In the genomic region with DNA sequence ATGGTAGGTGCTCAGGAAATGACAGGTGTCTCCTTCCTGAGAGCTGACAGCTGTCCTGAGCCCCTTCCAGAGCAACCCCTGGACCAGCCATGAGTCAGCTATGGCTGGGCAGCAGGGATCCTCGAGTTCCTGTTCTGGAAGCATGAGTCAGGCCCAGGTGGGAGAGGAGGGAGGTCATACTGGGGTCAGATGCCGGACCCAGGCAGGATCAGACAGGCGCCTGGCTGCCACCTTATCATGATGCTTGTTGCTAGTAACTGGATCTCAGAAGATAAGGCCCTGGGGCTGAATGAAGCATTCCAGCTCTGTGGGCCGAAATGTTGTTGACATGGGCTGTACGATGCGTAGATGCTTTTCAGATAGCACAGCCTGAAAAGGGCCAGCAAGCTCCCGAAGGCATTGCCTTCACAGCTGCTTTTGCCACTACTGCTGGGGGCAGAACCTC, we compare ENCODE assay signal across 12 cellular contexts. TPM values are rescaled to one million over a fixed set of nuclear protein-coding genes. Genes with fewer than 3 reads are reported as not detected.
A peak's percentile ranks its signal among the peaks of the same experiment; 100 is the strongest.
DNase-seq lines count a peak whose midpoint lies in the region; ATAC-seq and TF ChIP-seq lines count a peak whose summit lies in the region.
"Had no signal": no experiment of that assay in that cellular context is flagged by ENCODE, and none has a peak within 500 bp of the region (broad histone marks: within the 10 kb centered on the region; RNA-seq: fewer than 3 reads in every experiment).

No MANE protein-coding gene starts in this region.

- no peak for ATAC-seq in GM18505 (IDR thresholded peaks at IDR 0.05; ENCODE audit: unreplicated experiment)
- ATAC-seq in activated CD8-positive, alpha-beta T cell treated with anti-CD3 and anti-CD28 coated beads, Interleukin-2, amount 10 ng/mL, durations not matched to agents 7 days and 5 days: no peak

- peaks cover 39% of the 10 kb centered on the region for H3K4me1 Mint-ChIP-seq in HFFc6 (ENCODE audit: low read depth)
- H3K4me1 Mint-ChIP-seq in activated CD8-positive, alpha-beta T cell treated with anti-CD3 and anti-CD28 coated beads, Interleukin-2, amount 10 ng/mL, durations not matched to agents 7 days and 5 days (ENCODE audit: low read depth): no peaks in the 10 kb centered on the region

- peaks cover 45% of the 10 kb centered on the region for H3K4me1 ChIP-seq in SJCRH30
- H3K4me1 ChIP-seq in spleen: peaks cover 3 to 37% (median 18%) of the 10 kb centered on the region in 6 donors

- no peak for DNase-seq in HFFc6
- DNase-seq in SJCRH30: peak; percentile 73 to 84
- peak; percentile 73 for DNase-seq in glomerular endothelial cell (ENCODE audit: extremely low read depth, low read depth, low spot score)
- peak; percentile 44 for DNase-seq in spleen
- DNase-seq in NCI-H526 (lab: John Stamatoyannopoulos, UW): no peak
- no peak for DNase-seq in activated CD8-positive, alpha-beta T cell treated with anti-CD3 and anti-CD28 coated beads, Interleukin-2, amount 10 ng/mL, durations not matched to agents 7 days and 5 days
- DNase-seq: NCI-H1105 treated with DMSO at 0.1 percent for 48 hours; stimulated activated naive CD4-positive, alpha-beta T cell treated with Interleukin-2 at 50 U/mL for 16 hours had no signal

- H3K9me3 ChIP-seq in SJCRH30 (replicated peaks) (no peaks in the 10 kb centered on the region), spleen (no peaks in the 10 kb centered on the region)

- WGBS in spleen, 5 donors: 65 to 94% (median 81%) methylated on average over 4 to 7 of the region's 7 CpGs

- no peaks in the 10 kb centered on the region for H3K9me3 Mint-ChIP-seq in HFFc6
- no peaks in the 10 kb centered on the region for H3K9me3 Mint-ChIP-seq in activated CD8-positive, alpha-beta T cell treated with anti-CD3 and anti-CD28 coated beads, Interleukin-2, amount 10 ng/mL, durations not matched to agents 7 days and 5 days (ENCODE audit: insufficient read depth)
- H3K9me3 Mint-ChIP-seq: activated T-helper 1 cell treated with anti-CD3 and anti-CD28 coated beads, Interleukin-12 subunit alpha, Interleukin-12 subunit beta, Interleukin-2, Interleukin-4 antibody, amounts not matched to agents 30 ng/mL and 10 ng/mL and 1 ng/mL, durations not matched to agents 14 hours and 24 hours and 36 hours had no signal

- TF ChIP-seq POLR2A in spleen (IDR thresholded peaks at IDR 0.05) (no peak), GM18505 (IDR thresholded peaks at IDR 0.05; ENCODE audit: borderline replicate concordance, extremely low read depth, insufficient read depth, insufficient read length) (no peak)

- intact Hi-C loops in spleen (cut with DNase I; ENCODE audit: low total_unique reads): no loop called here

- H3K36me3 Mint-ChIP-seq in HFFc6 (ENCODE audit: low read depth): no peaks in the 10 kb centered on the region
- H3K36me3 Mint-ChIP-seq in activated CD8-positive, alpha-beta T cell treated with anti-CD3 and anti-CD28 coated beads, Interleukin-2, amount 10 ng/mL, durations not matched to agents 7 days and 5 days (ENCODE audit: low read depth): no peaks in the 10 kb centered on the region

- no peaks in the 10 kb centered on the region for H3K36me3 ChIP-seq in SJCRH30
- H3K36me3 ChIP-seq in spleen: no peaks in the 10 kb centered on the region

- POLR2A ChIA-PET in activated CD8-positive, alpha-beta T cell treated with anti-CD3 and anti-CD28 coated beads, Interleukin-2, amount 10 ng/mL, durations not matched to agents 7 days and 5 days (lab: Charles Lee): no interaction called here

- TF ChIP-seq CTCF in HFFc6 (IDR thresholded peaks at IDR 0.05): no peak
- no peak for TF ChIP-seq CTCF in spleen (IDR thresholded peaks at IDR 0.05 in 8 of 11, conservative IDR thresholded peaks at IDR 0.05 in 3 of 11)

- H3K4me3 Mint-ChIP-seq in HFFc6: no peak overlapping the region
- H3K4me3 Mint-ChIP-seq in activated CD8-positive, alpha-beta T cell treated with anti-CD3 and anti-CD28 coated beads, Interleukin-2, amount 10 ng/mL, durations not matched to agents 7 days and 5 days: no peak overlapping the region
- H3K4me3 Mint-ChIP-seq: activated T-helper 1 cell treated with anti-CD3 and anti-CD28 coated beads, Interleukin-12 subunit alpha, Interleukin-12 subunit beta, Interleukin-2, Interleukin-4 antibody, amounts not matched to agents 30 ng/mL and 10 ng/mL and 1 ng/mL, durations not matched to agents 14 hours and 24 hours and 36 hours had no signal

- H3K27me3 ChIP-seq in SJCRH30: no peaks in the 10 kb centered on the region
- H3K27me3 ChIP-seq in spleen (replicated peaks in 1 of 7): peaks cover 0 to 34% (median 0%) of the 10 kb centered on the region in 7 donors

- CTCF ChIA-PET in activated CD8-positive, alpha-beta T cell treated with anti-CD3 and anti-CD28 coated beads, Interleukin-2, amount 10 ng/mL, durations not matched to agents 7 days and 5 days (lab: Charles Lee): interaction anchor here (0.8 to 1.1 kb wide), 2 partner anchors 12 to 64 kb away, joined by 3 to 4 read pairs; no protein-coding TSS in a partner anchor

- peak overlapping the region; percentile 50; the same call in 1 of the 2 replicates for H3K27ac Mint-ChIP-seq in HFFc6
- no peak overlapping the region for H3K27ac Mint-ChIP-seq in activated CD8-positive, alpha-beta T cell treated with anti-CD3 and anti-CD28 coated beads, Interleukin-2, amount 10 ng/mL, durations not matched to agents 7 days and 5 days
- H3K27ac Mint-ChIP-seq: activated T-helper 1 cell treated with anti-CD3 and anti-CD28 coated beads, Interleukin-12 subunit alpha, Interleukin-12 subunit beta, Interleukin-2, Interleukin-4 antibody, amounts not matched to agents 30 ng/mL and 10 ng/mL and 1 ng/mL, durations not matched to agents 14 hours and 24 hours and 36 hours had no signal

- H3K27ac ChIP-seq in SJCRH30: peak overlapping the region; percentile 41; the same call in 1 of the 2 replicates
- no peak overlapping the region for H3K27ac ChIP-seq in spleen

- peaks cover 2% of the 10 kb centered on the region; the same call in 1 of the 2 replicates for H3K27me3 Mint-ChIP-seq in HFFc6 (ENCODE audit: insufficient read depth)
- peaks cover 29% of the 10 kb centered on the region for H3K27me3 Mint-ChIP-seq in activated CD8-positive, alpha-beta T cell treated with anti-CD3 and anti-CD28 coated beads, Interleukin-2, amount 10 ng/mL, durations not matched to agents 7 days and 5 days (ENCODE audit: low read depth)

- H3K4me3 ChIP-seq in SJCRH30 (no peak overlapping the region), spleen (no peak overlapping the region)

RNA-seq across cellular contexts. Expression of a gene that starts 17.4 kb away (rescaled TPM):
- total RNA-seq in HFFc6 (2021; fragmentation: NEBNext Ultra II Directional; extraction: Animal tissue kit (Norgen Biotek cat#: 25700)): 100 to 1,000 TPM in 2 of 6 experiments, 10 to 100 TPM in 4; 62.7 to 379 (median 67.5) TPM
- total RNA-seq in SJCRH30 (2014; rRNA removed; shearing (Covaris generic)): 1.5 and 2.8 TPM in 2 replicates
- total RNA-seq in glomerular endothelial cell (92.6 and 240 TPM in 2 replicates), spleen (1 to 10 TPM in 1 of 7 donors, under 1 TPM in 3, not detected in 3; 0.73 to 1.5 (median 0.83) TPM)
- polyA plus RNA-seq in spleen: 1 to 10 TPM; 1.2 to 1.9 (median 1.6) TPM
- 10 to 100 TPM; 14.4 to 14.7 TPM for total RNA-seq in activated CD8-positive, alpha-beta T cell treated with anti-CD3 and anti-CD28 coated beads, Interleukin-2, amount 10 ng/mL, durations not matched to agents 7 days and 5 days
- total RNA-seq: skeletal muscle tissue had no signal

RNA-seq across cellular contexts. Expression of a gene that starts 23.8 kb away (rescaled TPM):
- 1 to 10 TPM; 2.3 to 3.7 (median 2.8) TPM for total RNA-seq in HFFc6 (2021; fragmentation: NEBNext Ultra II Directional; extraction: Animal tissue kit (Norgen Biotek cat#: 25700))
- total RNA-seq in SJCRH30 (2014; rRNA removed; shearing (Covaris generic)): 45.7 and 49.0 TPM in 2 replicates
- total RNA-seq in glomerular endothelial cell (1.5 and 1.6 TPM in 2 replicates), spleen (under 1 TPM in 2 of 7 donors, not detected in 5; 0.17 to 0.37 TPM)
- polyA plus RNA-seq in spleen: under 1 TPM in 1 of 3 donors, not detected in 2; 0.03 TPM
- not detected for total RNA-seq in activated CD8-positive, alpha-beta T cell treated with anti-CD3 and anti-CD28 coated beads, Interleukin-2, amount 10 ng/mL, durations not matched to agents 7 days and 5 days
- total RNA-seq: activated T-helper 1 cell treated with anti-CD3 and anti-CD28 coated beads, Interleukin-12 subunit alpha, Interleukin-12 subunit beta, Interleukin-2, Interleukin-4 antibody, amounts not matched to agents 30 ng/mL and 10 ng/mL and 1 ng/mL, durations not matched to agents 14 hours and 24 hours and 36 hours; T-helper 1 cell treated with Interleukin-12 subunit alpha and Interleukin-12 subunit beta and Interleukin-4 antibody, amounts not matched to agents 30 ng/mL and 1 ng/mL, for 36 hours had no signal

RNA-seq across cellular contexts. Expression of a gene that starts 58.8 kb away (rescaled TPM):
- total RNA-seq in HFFc6 (2021; fragmentation: NEBNext Ultra II Directional; extraction: Animal tissue kit (Norgen Biotek cat#: 25700)): under 1 TPM in 5 of 6 experiments, not detected in 1; 0.15 to 0.26 (median 0.19) TPM
- total RNA-seq in SJCRH30 (2014; rRNA removed; shearing (Covaris generic)): 0.25 and 0.30 TPM in 2 replicates
- total RNA-seq in glomerular endothelial cell: not detected in 2 replicates
- total RNA-seq in spleen: under 1 TPM in 2 of 7 donors, not detected in 5; 0.17 to 0.26 TPM
- under 1 TPM in 2 of 3 donors, not detected in 1; 0.08 to 0.09 TPM for polyA plus RNA-seq in spleen
- 1 to 10 TPM; 1.1 TPM for total RNA-seq in activated CD8-positive, alpha-beta T cell treated with anti-CD3 and anti-CD28 coated beads, Interleukin-2, amount 10 ng/mL, durations not matched to agents 7 days and 5 days

Comparison
In these comparisons a context has a peak if more than half of its experiments do, and no peak if none do; other contexts are left out.
1. DNase-seq: peak in SJCRH30 (2 of 2), glomerular endothelial cell (single experiment) and spleen (single experiment); none in HFFc6 (single experiment), NCI-H526 (0 of 2) and activated CD8-positive, alpha-beta T cell treated with anti-CD3 and anti-CD28 coated beads, Interleukin-2, amount 10 ng/mL, durations not matched to agents 7 days and 5 days (single experiment).